1 cellular context compared by ENCODE assay signal in genomic region chr2:42959148-42959992, GRCh38.
TF ChIP-seq lines count a peak whose summit lies in the region.

No MANE protein-coding gene starts in this region.

TF ChIP-seq in HepG2, 621 proteins besides CTCF, POLR2A, EP300 and RAD21 (continued from another document and continues in another):
- TF ChIP-seq ATF2 (CRISPR knock-in tag; IDR thresholded peaks at IDR 0.05), result peak; percentile 33; the same call in 1 of the 2 replicates
- no peak for TF ChIP-seq HOMEZ (CRISPR knock-in tag; IDR thresholded peaks at IDR 0.05; ENCODE audit: low read depth)
- 0 out of 2 replicates have a peak, but pooled peaks have one; percentile 60 for TF ChIP-seq HMG20B (CRISPR knock-in tag; conservative IDR thresholded peaks at IDR 0.05)
- 0 out of 2 replicates have a peak, but pooled peaks have one; percentile 18 for TF ChIP-seq KDM3A (CRISPR knock-in tag; IDR thresholded peaks at IDR 0.05; ENCODE audit: low read depth)
- TF ChIP-seq IRX3 (CRISPR knock-in tag; IDR thresholded peaks at IDR 0.05; ENCODE audit: borderline replicate concordance, low read depth), result peak; percentile 7; the same call in 1 of the 2 replicates
- TF ChIP-seq TAF1 (CRISPR knock-in tag; IDR thresholded peaks at IDR 0.05), result peak; percentile 23; the same call in 1 of the 2 replicates
- TF ChIP-seq ZNF580 (CRISPR knock-in tag; IDR thresholded peaks at IDR 0.05; ENCODE audit: borderline replicate concordance, low read depth), result peak; percentile 34; the same call in 1 of the 2 replicates
- peak; percentile 57 for TF ChIP-seq HNF4A (CRISPR knock-in tag; IDR thresholded peaks at IDR 0.05)
- peak; percentile 53; the same call in 1 of the 2 replicates for TF ChIP-seq ZGPAT (CRISPR knock-in tag; IDR thresholded peaks at IDR 0.05)
- TF ChIP-seq GZF1 (CRISPR knock-in tag; IDR thresholded peaks at IDR 0.05), result 0 out of 2 replicates have a peak, but pooled peaks have one; percentile 21
- TF ChIP-seq ZNF768 (CRISPR knock-in tag; IDR thresholded peaks at IDR 0.05), result no peak
- TF ChIP-seq CREM (IDR thresholded peaks at IDR 0.05), result peak; percentile 74
- no peak for TF ChIP-seq CREM (CRISPR knock-in tag; IDR thresholded peaks at IDR 0.05)
- peak; percentile 62; the same call in 1 of the 2 replicates for TF ChIP-seq ARID5B (CRISPR knock-in tag; IDR thresholded peaks at IDR 0.05)
- 0 out of 2 replicates have a peak, but pooled peaks have one; percentile 42 for TF ChIP-seq ZBTB20 (CRISPR knock-in tag; IDR thresholded peaks at IDR 0.05; ENCODE audit: borderline replicate concordance, low read depth)
- TF ChIP-seq NONO (IDR thresholded peaks at IDR 0.05), result no peak
- TF ChIP-seq NONO (CRISPR knock-in tag; conservative IDR thresholded peaks at IDR 0.05), result peak; percentile 89
- no peak for TF ChIP-seq IRF2 (CRISPR knock-in tag; IDR thresholded peaks at IDR 0.05)
- 0 out of 2 replicates have a peak, but pooled peaks have one; percentile 48 for TF ChIP-seq ZNF446 (CRISPR knock-in tag; IDR thresholded peaks at IDR 0.05)
- peak; percentile 43; the same call in 1 of the 2 replicates for TF ChIP-seq FOXA3 (CRISPR knock-in tag; IDR thresholded peaks at IDR 0.05)
- TF ChIP-seq YY1 (IDR thresholded peaks at IDR 0.05; ENCODE audit: insufficient read depth, insufficient replicate concordance, low read depth, low read length), result no peak
- 0 out of 2 replicates have a peak, but pooled peaks have one; percentile 40 for TF ChIP-seq ZNF44 (CRISPR knock-in tag; IDR thresholded peaks at IDR 0.05)
- TF ChIP-seq POLR2AphosphoS2 (IDR thresholded peaks at IDR 0.05; ENCODE audit: low read depth, low read length), result no peak
- peak; percentile 45; the same call in 1 of the 2 replicates for TF ChIP-seq MED1 (CRISPR knock-in tag; IDR thresholded peaks at IDR 0.05)
- TF ChIP-seq THAP11 (CRISPR knock-in tag; IDR thresholded peaks at IDR 0.05), result peak; percentile 40; the same call in 1 of the 2 replicates
- TF ChIP-seq ZNF687 (CRISPR knock-in tag; IDR thresholded peaks at IDR 0.05), result peak; percentile 68
- TF ChIP-seq ERF (CRISPR knock-in tag; IDR thresholded peaks at IDR 0.05), result peak; percentile 29; the same call in 1 of the 2 replicates
- peak; percentile 33 for TF ChIP-seq TEAD3 (CRISPR knock-in tag; optimal IDR thresholded peaks at IDR 0.05; ENCODE audit: borderline replicate concordance)
- TF ChIP-seq HNF4G (IDR thresholded peaks at IDR 0.05; ENCODE audit: borderline replicate concordance, low read depth, low read length), result peak; percentile 66; the same call in 1 of the 2 replicates
- no peak for TF ChIP-seq HNF4G (CRISPR knock-in tag; IDR thresholded peaks at IDR 0.05; ENCODE audit: borderline replicate concordance, low read depth)
- TF ChIP-seq ZNF501 (CRISPR knock-in tag; IDR thresholded peaks at IDR 0.05), result 0 out of 2 replicates have a peak, but pooled peaks have one; percentile 25
- TF ChIP-seq ZNF280D (CRISPR knock-in tag; IDR thresholded peaks at IDR 0.05), result peak; percentile 55; the same call in 1 of the 2 replicates
- TF ChIP-seq ZNF619 (CRISPR knock-in tag; IDR thresholded peaks at IDR 0.05), result no peak
- no peak for TF ChIP-seq FOXA1 (IDR thresholded peaks at IDR 0.05)
- peak; percentile 12; the same call in 1 of the 2 replicates for TF ChIP-seq FOXA1 (CRISPR knock-in tag; IDR thresholded peaks at IDR 0.05)
- TF ChIP-seq ZNF414 (CRISPR knock-in tag; IDR thresholded peaks at IDR 0.05), result no peak
- peak; percentile 74; the same call in 1 of the 2 replicates for TF ChIP-seq PITX1 (CRISPR knock-in tag; IDR thresholded peaks at IDR 0.05)
- TF ChIP-seq RARA (CRISPR knock-in tag; IDR thresholded peaks at IDR 0.05), result peak; percentile 60
- peak; percentile 71; the same call in 1 of the 2 replicates for TF ChIP-seq REPIN1 (CRISPR knock-in tag; IDR thresholded peaks at IDR 0.05; ENCODE audit: borderline replicate concordance, low read depth)
- no peak for TF ChIP-seq TCF12 (IDR thresholded peaks at IDR 0.05)
- TF ChIP-seq TCF12 (CRISPR knock-in tag; IDR thresholded peaks at IDR 0.05), result peak; percentile 45; the same call in 1 of the 2 replicates
